ENCODE assay signal across 15 cellular contexts in the genomic region with DNA sequence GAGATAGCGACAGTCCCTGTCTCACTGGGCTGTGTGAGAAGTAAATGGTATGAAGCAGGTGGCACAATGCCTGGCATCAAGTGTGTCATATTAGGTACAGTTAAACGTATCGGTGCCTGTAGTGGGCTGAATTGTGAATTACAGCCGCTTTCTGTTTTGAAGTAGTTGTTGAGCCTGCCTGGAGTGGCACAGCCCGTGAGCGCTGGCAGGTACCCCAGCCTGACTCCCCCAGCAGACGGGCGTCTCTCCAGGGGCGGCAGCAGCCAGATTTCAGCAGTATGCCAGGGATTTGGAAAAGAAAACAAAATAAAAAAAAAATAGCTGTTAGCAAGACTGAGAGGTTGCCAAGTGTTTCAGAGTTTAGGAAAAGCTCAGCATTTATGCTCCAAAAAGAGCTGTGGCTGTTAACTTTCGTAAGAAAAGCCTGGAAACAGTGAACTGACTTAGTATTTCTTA. TPM values are rescaled to one million over a fixed set of nuclear protein-coding genes. Genes with fewer than 3 reads are reported as not detected.
DNase-seq lines count a peak whose midpoint lies in the region; ATAC-seq and TF ChIP-seq lines count a peak whose summit lies in the region.
"Had no signal": no experiment of that assay in that cellular context is flagged by ENCODE, and none has a peak within 500 bp of the region (broad histone marks: within the 10 kb centered on the region; RNA-seq: fewer than 3 reads in every experiment).

No MANE protein-coding gene starts in this region.

- DNase-seq in NCI-H446 (lab: John Stamatoyannopoulos, UW) (peak; percentile 59 to 86), fibroblast of peridontal ligament (ENCODE audit: extremely low read depth) (peak; percentile 65), neural crest cell (ENCODE audit: low read depth, low spot score) (no peak), SW480 (ENCODE audit: low spot score) (no peak), NCI-H1930 (lab: John Stamatoyannopoulos, UW) (no peak)
- no peak for DNase-seq in activated CD4-positive, alpha-beta T cell treated with anti-CD3 and anti-CD28 coated beads, Interleukin-2, amount 50 U/mL, for 48 hours
- DNase-seq: activated CD8-positive, alpha-beta memory T cell treated with anti-CD3 and anti-CD28 coated beads, Interleukin-2, amount 10 ng/mL, durations not matched to agents 7 days and 5 days; foreskin melanocyte had no signal

- no peaks in the 10 kb centered on the region for H3K9me3 Mint-ChIP-seq in neural crest cell
- H3K9me3 Mint-ChIP-seq: activated naive CD4-positive, alpha-beta T cell treated with anti-CD3 and anti-CD28 coated beads, Interleukin-2, amount 50 U/mL, for 24 hours; neural progenitor cell had no signal

- H3K9ac ChIP-seq in BLaER1: no peak overlapping the region
- H3K9ac ChIP-seq: neural progenitor cell had no signal

- no peaks in the 10 kb centered on the region for H3K27me3 ChIP-seq in BLaER1
- H3K27me3 ChIP-seq: neural progenitor cell had no signal

- ATAC-seq in HG02642 (IDR thresholded peaks at IDR 0.05; ENCODE audit: poor library complexity, unreplicated experiment): no peak
- ATAC-seq: activated CD8-positive, alpha-beta memory T cell treated with anti-CD3 and anti-CD28 coated beads, Interleukin-2, amount 10 ng/mL, durations not matched to agents 7 days and 5 days; GM12878 had no signal

- H3K4me3 ChIP-seq in BLaER1: no peak overlapping the region
- H3K4me3 ChIP-seq: GM12878, neural progenitor cell had no signal

- H3K4me1 ChIP-seq in BLaER1: peaks cover 72% of the 10 kb centered on the region
- H3K4me1 ChIP-seq: neural progenitor cell had no signal

- peaks cover 13% of the 10 kb centered on the region for H3K4me1 Mint-ChIP-seq in neural crest cell
- H3K4me1 Mint-ChIP-seq: activated naive CD4-positive, alpha-beta T cell treated with anti-CD3 and anti-CD28 coated beads, Interleukin-2, amount 50 U/mL, for 24 hours had no signal

- H3K36me3 ChIP-seq in BLaER1: peaks cover 29% of the 10 kb centered on the region
- H3K36me3 ChIP-seq: neural progenitor cell had no signal

- H3K9me3 ChIP-seq in BLaER1: no peaks in the 10 kb centered on the region

- no peaks in the 10 kb centered on the region for H3K36me3 Mint-ChIP-seq in neural crest cell (ENCODE audit: low read depth)
- H3K36me3 Mint-ChIP-seq: activated CD8-positive, alpha-beta memory T cell treated with anti-CD3 and anti-CD28 coated beads, Interleukin-2, amount 10 ng/mL, durations not matched to agents 7 days and 5 days; activated naive CD4-positive, alpha-beta T cell treated with anti-CD3 and anti-CD28 coated beads, Interleukin-2, amount 50 U/mL, for 24 hours had no signal

- no peaks in the 10 kb centered on the region for H4K20me1 ChIP-seq in BLaER1

- H3K27me3 Mint-ChIP-seq in neural crest cell (ENCODE audit: low read depth): no peaks in the 10 kb centered on the region
- H3K27me3 Mint-ChIP-seq: activated CD8-positive, alpha-beta memory T cell treated with anti-CD3 and anti-CD28 coated beads, Interleukin-2, amount 10 ng/mL, durations not matched to agents 7 days and 5 days; activated naive CD4-positive, alpha-beta T cell treated with anti-CD3 and anti-CD28 coated beads, Interleukin-2, amount 50 U/mL, for 24 hours had no signal

- no peak for TF ChIP-seq CTCF in neural crest cell (conservative IDR thresholded peaks at IDR 0.05)

- H3K27ac Mint-ChIP-seq in neural crest cell (ENCODE audit: unreplicated experiment): peak overlapping the region; percentile 43
- H3K27ac Mint-ChIP-seq: activated CD8-positive, alpha-beta memory T cell treated with anti-CD3 and anti-CD28 coated beads, Interleukin-2, amount 10 ng/mL, durations not matched to agents 7 days and 5 days; activated naive CD4-positive, alpha-beta T cell treated with anti-CD3 and anti-CD28 coated beads, Interleukin-2, amount 50 U/mL, for 24 hours; neural progenitor cell had no signal

- H3K27ac ChIP-seq in BLaER1: peak overlapping the region; percentile 86
- H3K27ac ChIP-seq: neural progenitor cell had no signal

- H3K4me3 Mint-ChIP-seq in neural crest cell: no peak overlapping the region
- H3K4me3 Mint-ChIP-seq: activated CD8-positive, alpha-beta memory T cell treated with anti-CD3 and anti-CD28 coated beads, Interleukin-2, amount 10 ng/mL, durations not matched to agents 7 days and 5 days; activated naive CD4-positive, alpha-beta T cell treated with anti-CD3 and anti-CD28 coated beads, Interleukin-2, amount 50 U/mL, for 24 hours; neural progenitor cell had no signal

- peak overlapping the region; percentile 92; the same call in 1 of the 2 replicates for H3K4me2 ChIP-seq in BLaER1
- H3K4me2 ChIP-seq: neural progenitor cell had no signal

RNA-seq across cellular contexts. Expression of gene GPR153, which starts 26.6 kb away (rescaled TPM):
- total RNA-seq in neural crest cell: 28.1 and 28.7 TPM in 2 replicates

RNA-seq across cellular contexts. Expression of gene HES3, which starts 43.5 kb away (rescaled TPM):
- total RNA-seq in neural crest cell: 23.6 and 25.2 TPM in 2 replicates
- total RNA-seq: activated CD8-positive, alpha-beta memory T cell treated with anti-CD3 and anti-CD28 coated beads, Interleukin-2, amount 10 ng/mL, durations not matched to agents 7 days and 5 days; GM12878; kidney epithelial cell; NCI-H460 had no signal

RNA-seq across cellular contexts. Expression of gene ICMT, which starts 51.7 kb away (rescaled TPM):
- total RNA-seq in neural crest cell: 85.4 and 92.8 TPM in 2 replicates

Comparison
In these comparisons a context has a peak if more than half of its experiments do, and no peak if none do; other contexts are left out.
1. DNase-seq: peak in NCI-H446 (2 of 2) and fibroblast of peridontal ligament (single experiment); none in neural crest cell (single experiment), SW480 (single experiment), activated CD4-positive, alpha-beta T cell treated with anti-CD3 and anti-CD28 coated beads, Interleukin-2, amount 50 U/mL, for 48 hours (0 of 2) and NCI-H1930 (0 of 2).